In genomic region chr17:27293359-27293897, GRCh38 we compare ENCODE assay signal across 8 cellular contexts. TPM values are rescaled to one million over a fixed set of nuclear protein-coding genes. Genes with fewer than 3 reads are reported as not detected.
A peak's percentile ranks its signal among the peaks of the same experiment; 100 is the strongest.
DNase-seq lines count a peak whose midpoint lies in the region; ATAC-seq, FAIRE-seq and TF ChIP-seq lines count a peak whose summit lies in the region.

No MANE protein-coding gene starts in this region.

- H3K4me1 Mint-ChIP-seq in activated naive CD8-positive, alpha-beta T cell treated with anti-CD3 and anti-CD28 coated beads, Interleukin-2, amount 10 ng/mL, durations not matched to agents 7 days and 5 days, result peaks cover 23% of the 10 kb centered on the region

- H3K27ac ChIP-seq in KOPT-K1 (ENCODE audit: low read depth, low read length, poor library complexity, severe bottlenecking) (peak overlapping the region; percentile 92), lower lobe of right lung (peak overlapping the region; percentile 99), tibial nerve (peak overlapping the region; percentile 96 to 100 (median 100))

- no peak for ATAC-seq in activated naive CD8-positive, alpha-beta T cell treated with anti-CD3 and anti-CD28 coated beads, Interleukin-2, amount 10 ng/mL, durations not matched to agents 7 days and 5 days (ENCODE audit: low read depth)
- ATAC-seq in lower lobe of right lung (no peak), GM21576 (IDR thresholded peaks at IDR 0.05; ENCODE audit: unreplicated experiment) (no peak)

- peaks cover 32% of the 10 kb centered on the region for H3K4me1 ChIP-seq in lower lobe of right lung
- peaks cover 0 to 31% (median 19%) of the 10 kb centered on the region in 4 donors for H3K4me1 ChIP-seq in tibial nerve

- peaks cover 8% of the 10 kb centered on the region for H3K36me3 Mint-ChIP-seq in activated naive CD8-positive, alpha-beta T cell treated with anti-CD3 and anti-CD28 coated beads, Interleukin-2, amount 10 ng/mL, durations not matched to agents 7 days and 5 days

- H3K27me3 Mint-ChIP-seq in activated naive CD8-positive, alpha-beta T cell treated with anti-CD3 and anti-CD28 coated beads, Interleukin-2, amount 10 ng/mL, durations not matched to agents 7 days and 5 days, result peaks cover 3% of the 10 kb centered on the region

- DNase-seq in AG20443 (ENCODE audit: low spot score), result peak; percentile 12
- DNase-seq in activated naive CD8-positive, alpha-beta T cell treated with anti-CD3 and anti-CD28 coated beads, Interleukin-2, amount 10 ng/mL, durations not matched to agents 7 days and 5 days, result peak; percentile 38
- DNase-seq in lower lobe of right lung, result no peak
- no peak for DNase-seq in tibial nerve (ENCODE audit: low spot score in 2 of 2)
- no peak for DNase-seq in frontal cortex (ENCODE audit: low spot score in 2 of 2)
- no peak for DNase-seq in middle frontal gyrus (ENCODE audit: extremely low spot score, low spot score)

- H3K4me3 ChIP-seq in lower lobe of right lung (peak overlapping the region; percentile 90), tibial nerve (peak overlapping the region in 3 of 4 donors; percentile 67 to 99 (median 98))

- intact Hi-C loops in lower lobe of right lung (cut with DNase I), result loop anchor here (5.0 kb wide), 1 partner anchor 36 kb away; no protein-coding TSS in a partner anchor

- H3K27ac Mint-ChIP-seq in activated naive CD8-positive, alpha-beta T cell treated with anti-CD3 and anti-CD28 coated beads, Interleukin-2, amount 10 ng/mL, durations not matched to agents 7 days and 5 days, result peak overlapping the region; percentile 98

- H3K9me3 ChIP-seq in KOPT-K1 (ENCODE audit: insufficient read depth, low read length, poor library complexity, severe bottlenecking), result no peaks in the 10 kb centered on the region
- H3K9me3 ChIP-seq in lower lobe of right lung, result no peaks in the 10 kb centered on the region
- no peaks in the 10 kb centered on the region for H3K9me3 ChIP-seq in tibial nerve

- TF ChIP-seq CTCF in lower lobe of right lung (IDR thresholded peaks at IDR 0.05) (no peak), tibial nerve (IDR thresholded peaks at IDR 0.05) (no peak)

- H3K27me3 ChIP-seq in lower lobe of right lung (ENCODE audit: low read depth) (no peaks in the 10 kb centered on the region), tibial nerve (no peaks in the 10 kb centered on the region)

- TF ChIP-seq EP300 in tibial nerve (IDR thresholded peaks at IDR 0.05), result no peak

- no peaks in the 10 kb centered on the region for H3K9me3 Mint-ChIP-seq in activated naive CD8-positive, alpha-beta T cell treated with anti-CD3 and anti-CD28 coated beads, Interleukin-2, amount 10 ng/mL, durations not matched to agents 7 days and 5 days

- no peak for FAIRE-seq in frontal cortex (lab: Jason Lieb, UNC)

- no peak for TF ChIP-seq POLR2A in tibial nerve (IDR thresholded peaks at IDR 0.05)

- 87 to 88% methylated on average over 15 of the region's 15 CpGs for WGBS in tibial nerve, 2 donors

- POLR2A ChIA-PET in activated naive CD8-positive, alpha-beta T cell treated with anti-CD3 and anti-CD28 coated beads, Interleukin-2, amount 10 ng/mL, durations not matched to agents 7 days and 5 days (lab: Charles Lee), result interaction anchor here (0.6 to 3.2 kb wide), 14 partner anchors 15 to 344 kb away, joined by 3 to 17 read pairs (median 4); no protein-coding TSS in a partner anchor

- H3K4me3 Mint-ChIP-seq in activated naive CD8-positive, alpha-beta T cell treated with anti-CD3 and anti-CD28 coated beads, Interleukin-2, amount 10 ng/mL, durations not matched to agents 7 days and 5 days, result peak overlapping the region; percentile 97

- peaks cover 12% of the 10 kb centered on the region for H3K36me3 ChIP-seq in KOPT-K1 (ENCODE audit: insufficient read depth, low read length)
- H3K36me3 ChIP-seq in lower lobe of right lung, result peaks cover 4% of the 10 kb centered on the region
- no peaks in the 10 kb centered on the region for H3K36me3 ChIP-seq in tibial nerve

RNA-seq across cellular contexts. Expression of gene WSB1, which starts 0.5 kb away (rescaled TPM):
- total RNA-seq in activated naive CD8-positive, alpha-beta T cell treated with anti-CD3 and anti-CD28 coated beads, Interleukin-2, amount 10 ng/mL, durations not matched to agents 7 days and 5 days, result 100 to 1,000 TPM; 171 to 175 TPM
- total RNA-seq in lower lobe of right lung (282 TPM), tibial nerve (100 to 1,000 TPM; 201 to 225 (median 213) TPM), frontal cortex (187 TPM)

Comparison
In these comparisons a context has a peak if more than half of its experiments do, and no peak if none do; other contexts are left out.
1. DNase-seq: peak in AG20443 (single experiment) and activated naive CD8-positive, alpha-beta T cell treated with anti-CD3 and anti-CD28 coated beads, Interleukin-2, amount 10 ng/mL, durations not matched to agents 7 days and 5 days (single experiment); none in lower lobe of right lung (single experiment), tibial nerve (0 of 2), frontal cortex (0 of 2) and middle frontal gyrus (single experiment).
2. Peak in every context shown above with its lines, with median percentiles within 50 percentile points of each other: H3K27ac ChIP-seq.